ENCODE assay signal across 1 cellular context in genomic region chr7:74306737-74307469, GRCh38.
TF ChIP-seq lines count a peak whose summit lies in the region.

No MANE protein-coding gene starts in this region.

TF ChIP-seq in K562, 482 proteins besides CTCF, POLR2A, EP300 and RAD21 (continued from another document and continues in another):
- TF ChIP-seq ARID3B (CRISPR knock-in tag; IDR thresholded peaks at IDR 0.05; ENCODE audit: borderline replicate concordance) = no peak
- no peak for TF ChIP-seq SMAD3 (CRISPR knock-in tag; conservative IDR thresholded peaks at IDR 0.05)
- 0 out of 2 replicates have a peak, but pooled peaks have one; percentile 22 for TF ChIP-seq MTA1 (IDR thresholded peaks at IDR 0.05; ENCODE audit: borderline replicate concordance)
- peak; percentile 87; the same call in 1 of the 2 replicates for TF ChIP-seq GATAD2A (IDR thresholded peaks at IDR 0.05)
- TF ChIP-seq TFAP4 (CRISPR knock-in tag; IDR thresholded peaks at IDR 0.05; ENCODE audit: borderline replicate concordance) = peak; percentile 81
- no peak for TF ChIP-seq BRD9 (IDR thresholded peaks at IDR 0.05; ENCODE audit: low read depth, partially characterized antibody)
- TF ChIP-seq CXXC5 (CRISPR knock-in tag; IDR thresholded peaks at IDR 0.05) = peak; percentile 34; the same call in 1 of the 2 replicates
- no peak for TF ChIP-seq ZNF518B (CRISPR knock-in tag; IDR thresholded peaks at IDR 0.05)
- TF ChIP-seq ZBTB5 (IDR thresholded peaks at IDR 0.05) = no peak
- no peak for TF ChIP-seq SRSF7 (optimal IDR thresholded peaks at IDR 0.05; ENCODE audit: low read depth, low read length)
- TF ChIP-seq SOX6 (IDR thresholded peaks at IDR 0.05) = peak; percentile 51; the same call in 1 of the 2 replicates
- no peak for TF ChIP-seq HNRNPL (IDR thresholded peaks at IDR 0.05; ENCODE audit: low read depth, low read length)
- TF ChIP-seq PTBP1 (IDR thresholded peaks at IDR 0.05; ENCODE audit: low read depth, low read length) = 0 out of 2 replicates have a peak, but pooled peaks have one; percentile 71
- TF ChIP-seq GTF2E2 (tag; IDR thresholded peaks at IDR 0.05) = no peak
- TF ChIP-seq DACH1 (IDR thresholded peaks at IDR 0.05; ENCODE audit: partially characterized antibody) = peak; percentile 21
- TF ChIP-seq ZNF311 (CRISPR knock-in tag; IDR thresholded peaks at IDR 0.05) = no peak
- no peak for TF ChIP-seq KLF10 (CRISPR knock-in tag; IDR thresholded peaks at IDR 0.05)
- 0 out of 2 replicates have a peak, but pooled peaks have one; percentile 8 for TF ChIP-seq ETV1 (tag; conservative IDR thresholded peaks at IDR 0.05; ENCODE audit: low read depth)
- no peak for TF ChIP-seq E2F1 (CRISPR knock-in tag; IDR thresholded peaks at IDR 0.05)
- TF ChIP-seq CTBP1 (IDR thresholded peaks at IDR 0.05; ENCODE audit: borderline replicate concordance) = peak; percentile 63; the same call in 1 of the 2 replicates
- TF ChIP-seq CREB1 (IDR thresholded peaks at IDR 0.05) = no peak
- peak; percentile 54; the same call in 1 of the 2 replicates for TF ChIP-seq CREB1 (CRISPR knock-in tag; IDR thresholded peaks at IDR 0.05)
- TF ChIP-seq TEAD2 (tag; IDR thresholded peaks at IDR 0.05) = no peak
- TF ChIP-seq EGR1 (conservative IDR thresholded peaks at IDR 0.05) = peak; percentile 75
- peak; percentile 55 for TF ChIP-seq ATF7 (IDR thresholded peaks at IDR 0.05)
- TF ChIP-seq ZNF586 (CRISPR knock-in tag; conservative IDR thresholded peaks at IDR 0.05) = no peak
- TF ChIP-seq MTA3 (IDR thresholded peaks at IDR 0.05; ENCODE audit: borderline replicate concordance) = peak; percentile 68; the same call in 1 of the 2 replicates
- TF ChIP-seq POLR2B (IDR thresholded peaks at IDR 0.05; ENCODE audit: low read depth, partially characterized antibody) = no peak
- peak; percentile 91 for TF ChIP-seq VEZF1 (CRISPR knock-in tag; IDR thresholded peaks at IDR 0.05)
- TF ChIP-seq E2F6 (IDR thresholded peaks at IDR 0.05; ENCODE audit: borderline replicate concordance in 1 of 2, extremely low read depth in 1 of 2, insufficient read depth in 1 of 2, insufficient read length in 1 of 2, low read depth in 1 of 2, low read length in 1 of 2, poor library complexity in 1 of 2, severe bottlenecking in 1 of 2) = peak in 1 of 2 experiments; percentile 49
- peak; percentile 29; the same call in 1 of the 2 replicates for TF ChIP-seq TARDBP (IDR thresholded peaks at IDR 0.05)
- TF ChIP-seq E4F1 (CRISPR knock-in tag; IDR thresholded peaks at IDR 0.05; ENCODE audit: borderline replicate concordance) = no peak
- no peak for TF ChIP-seq NRF1 (conservative IDR thresholded peaks at IDR 0.05 in 1 of 2, IDR thresholded peaks at IDR 0.05 in 1 of 2)
- TF ChIP-seq ZNF511 (CRISPR knock-in tag; IDR thresholded peaks at IDR 0.05) = peak; percentile 53; the same call in 1 of the 2 replicates
- peak; percentile 13; the same call in 1 of the 2 replicates for TF ChIP-seq AFF4 (CRISPR knock-in tag; IDR thresholded peaks at IDR 0.05)
- TF ChIP-seq MAZ (CRISPR knock-in tag; conservative IDR thresholded peaks at IDR 0.05 in 1 of 2, IDR thresholded peaks at IDR 0.05 in 1 of 2) = peak in 1 of 2 experiments; percentile 61; a peak in 2 of 4 replicates
- no peak for TF ChIP-seq DEAF1 (CRISPR knock-in tag; IDR thresholded peaks at IDR 0.05)
- TF ChIP-seq LCOR (CRISPR knock-in tag; IDR thresholded peaks at IDR 0.05) = no peak
- no peak for TF ChIP-seq ZSCAN29 (IDR thresholded peaks at IDR 0.05)
- no peak; the same call in 1 of the 2 replicates for TF ChIP-seq ZBTB1 (CRISPR knock-in tag; IDR thresholded peaks at IDR 0.05; ENCODE audit: borderline replicate concordance, low read depth)
- peak; percentile 85; the same call in 1 of the 2 replicates for TF ChIP-seq SMARCA5 (IDR thresholded peaks at IDR 0.05)
